ENCODE assay signal across 8 cellular contexts in the genomic region with DNA sequence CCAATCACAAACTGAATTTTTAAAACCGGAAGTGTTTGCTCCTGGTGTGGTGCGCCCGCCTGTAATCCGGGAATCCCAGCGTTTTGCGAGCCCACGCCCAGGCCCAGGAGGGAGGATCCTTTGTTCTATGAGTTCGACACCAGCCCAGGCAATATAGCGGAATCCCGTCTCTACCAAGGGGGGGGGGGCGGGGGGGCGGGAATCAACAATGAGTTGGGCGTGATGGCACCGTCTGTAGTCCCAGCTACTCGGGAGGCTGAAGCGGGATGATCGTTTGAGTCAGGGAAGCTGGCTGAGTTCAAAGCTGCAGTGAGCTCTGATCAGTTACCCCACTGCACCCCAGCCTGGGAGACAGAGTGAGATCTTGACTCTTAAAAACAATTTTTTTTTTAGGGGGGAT. TPM values are rescaled to one million over a fixed set of nuclear protein-coding genes. Genes with fewer than 3 reads are reported as not detected.
DNase-seq lines count a peak whose midpoint lies in the region; ATAC-seq and TF ChIP-seq lines count a peak whose summit lies in the region.
"Not testable (repeated sequence)": the region's sequence is repeated elsewhere in the genome, so short reads cannot be mapped to it uniquely, and the experiment has no call there.
"Had no signal": no experiment of that assay in that cellular context is flagged by ENCODE, and none has a peak within 500 bp of the region (broad histone marks: within the 10 kb centered on the region; RNA-seq: fewer than 3 reads in every experiment).

No MANE protein-coding gene starts in this region.

- not testable (repeated sequence) for ATAC-seq in activated T-cell treated with anti-CD3 and anti-CD28 coated beads, Interleukin-2, amount 50 U/mL, for 4 hours; naive B cell (ENCODE audit: low read depth in 2 of 2)

- not testable (repeated sequence) for H3K36me3 Mint-ChIP-seq in T-helper 1 cell treated with Interleukin-12 subunit alpha and Interleukin-12 subunit beta and Interleukin-4 antibody, amounts not matched to agents 30 μg/mL and 1 μg/mL, for 36 hours (ENCODE audit: low read depth); activated T-cell treated with anti-CD3 and anti-CD28 coated beads, Interleukin-2, amount 50 U/mL, for 4 hours (ENCODE audit: insufficient read depth); naive B cell

- H3K9me3 Mint-ChIP-seq in T-helper 1 cell treated with Interleukin-12 subunit alpha and Interleukin-12 subunit beta and Interleukin-4 antibody, amounts not matched to agents 30 μg/mL and 1 μg/mL, for 36 hours; activated T-cell treated with anti-CD3 and anti-CD28 coated beads, Interleukin-2, amount 50 U/mL, for 4 hours; naive B cell: not testable (repeated sequence)

- TF ChIP-seq CTCF in cardiac muscle cell (IDR thresholded peaks at IDR 0.05; ENCODE audit: low read depth, low read length): not testable (repeated sequence)

- H3K9me3 ChIP-seq in cardiac muscle cell (ENCODE audit: low read depth): not testable (repeated sequence)

- H3K36me3 ChIP-seq in cardiac muscle cell: not testable (repeated sequence)

- not testable (repeated sequence) for H3K4me3 ChIP-seq in cardiac muscle cell

- H3K4me3 Mint-ChIP-seq in T-helper 1 cell treated with Interleukin-12 subunit alpha and Interleukin-12 subunit beta and Interleukin-4 antibody, amounts not matched to agents 30 μg/mL and 1 μg/mL, for 36 hours: peak overlapping the region; percentile 53
- H3K4me3 Mint-ChIP-seq in activated T-cell treated with anti-CD3 and anti-CD28 coated beads, Interleukin-2, amount 50 U/mL, for 4 hours: peak overlapping the region; percentile 42
- H3K4me3 Mint-ChIP-seq in naive B cell: peak overlapping the region in 5 of 8 donors; percentile 22 to 71 (median 56)

- H3K27me3 ChIP-seq in cardiac muscle cell: not testable (repeated sequence)

- not testable (repeated sequence) for H3K4me1 ChIP-seq in cardiac muscle cell (ENCODE audit: low read depth)

- DNase-seq in HCEC 1CT (peak; percentile 0), astrocyte of the hippocampus (ENCODE audit: low read depth, low spot score) (peak; percentile 7), cardiac muscle cell (ENCODE audit: low read depth in 1 of 2, low spot score in 1 of 2) (peak; percentile 0 to 12)
- DNase-seq in activated T-cell treated with anti-CD3 and anti-CD28 coated beads, Interleukin-2, amount 50 U/mL, for 4 hours; naive B cell: not testable (repeated sequence)
- DNase-seq in stimulated activated CD4-positive, alpha-beta T cell treated with anti-CD3 and anti-CD28 coated beads, Interleukin-1b, Interleukin-23, amount 100 ng/mL, for 48 hours: peak; percentile 1

- H3K4me1 Mint-ChIP-seq in T-helper 1 cell treated with Interleukin-12 subunit alpha and Interleukin-12 subunit beta and Interleukin-4 antibody, amounts not matched to agents 30 μg/mL and 1 μg/mL, for 36 hours (ENCODE audit: low read depth); activated T-cell treated with anti-CD3 and anti-CD28 coated beads, Interleukin-2, amount 50 U/mL, for 4 hours (ENCODE audit: low read depth); naive B cell: not testable (repeated sequence)

- not testable (repeated sequence) for H3K27ac Mint-ChIP-seq in T-helper 1 cell treated with Interleukin-12 subunit alpha and Interleukin-12 subunit beta and Interleukin-4 antibody, amounts not matched to agents 30 μg/mL and 1 μg/mL, for 36 hours
- peak overlapping the region in 1 of 6 donors; percentile 98 for H3K27ac Mint-ChIP-seq in naive B cell

- H3K27me3 Mint-ChIP-seq in T-helper 1 cell treated with Interleukin-12 subunit alpha and Interleukin-12 subunit beta and Interleukin-4 antibody, amounts not matched to agents 30 μg/mL and 1 μg/mL, for 36 hours (ENCODE audit: low read depth); activated T-cell treated with anti-CD3 and anti-CD28 coated beads, Interleukin-2, amount 50 U/mL, for 4 hours (ENCODE audit: low read depth); naive B cell: not testable (repeated sequence)

- H3K27ac ChIP-seq in cardiac muscle cell: not testable (repeated sequence)

RNA-seq across cellular contexts. Expression of gene GRAP, which starts 17.6 kb away (rescaled TPM):
- total RNA-seq in activated T-cell treated with anti-CD3 and anti-CD28 coated beads, Interleukin-2, amount 50 U/mL, for 4 hours: 1 to 10 TPM; 5.7 to 6.8 (median 6.0) TPM
- total RNA-seq in cardiac muscle cell: 0.46 and 1.5 TPM in 2 replicates
- polyA plus RNA-seq in cardiac muscle cell (0.80 TPM in 1 of 2 replicates, not detected in the other), naive B cell (ENCODE audit: low read depth in 6 of 6) (10 to 100 TPM; 46.2 to 90.5 (median 52.6) TPM)
- total RNA-seq: osteoblast had no signal

RNA-seq across cellular contexts. Expression of gene FAM83G, which starts 59.8 kb away (rescaled TPM):
- total RNA-seq in activated T-cell treated with anti-CD3 and anti-CD28 coated beads, Interleukin-2, amount 50 U/mL, for 4 hours: 10 to 100 TPM; 27.0 to 31.9 (median 31.9) TPM
- total RNA-seq in cardiac muscle cell: 2.7 and 8.0 TPM in 2 replicates
- polyA plus RNA-seq in cardiac muscle cell (0.83 and 3.3 TPM in 2 replicates), naive B cell (ENCODE audit: low read depth in 6 of 6) (1 to 10 TPM; 2.5 to 4.4 (median 2.9) TPM)
